21 cellular contexts compared by ENCODE assay signal in genomic region chr17:73027130-73027741, GRCh38.
DNase-seq lines count a peak whose midpoint lies in the region; ATAC-seq and TF ChIP-seq lines count a peak whose summit lies in the region.
"Had no signal": no experiment of that assay in that cellular context is flagged by ENCODE, and none has a peak within 500 bp of the region (broad histone marks: within the 10 kb centered on the region; RNA-seq: fewer than 3 reads in every experiment).

No MANE protein-coding gene starts in this region.

- ATAC-seq in HG03460 (IDR thresholded peaks at IDR 0.05; ENCODE audit: unreplicated experiment) = no peak
- ATAC-seq in stimulated activated naive B cell treated with anti-CD40 and anti-IgM and Interleukin-4, amounts not matched to agents 10 μg/mL and 1 μg/mL and 100 μg/mL, for 72 hours (replicated peaks) = no peak
- ATAC-seq in sciatic nerve = no peak
- ATAC-seq: activated CD4-positive, CD25-positive, alpha-beta regulatory T cell treated with anti-CD3 and anti-CD28 coated beads, Interleukin-2, amount 50 U/mL, for 24 hours; activated T-cell treated with anti-CD3 and anti-CD28 coated beads, Interleukin-2, amount 50 U/mL, for 4 hours; left lobe of liver; Panc1; stimulated activated naive CD8-positive, alpha-beta T cell treated with anti-CD3 and anti-CD28 coated beads, Interleukin-15, amount 100 ng/mL, for 72 hours had no signal

- H3K4me3 ChIP-seq in astrocyte of the spinal cord (ENCODE audit: low read depth, low read length) = no peak overlapping the region
- H3K4me3 ChIP-seq: right atrium auricular region, SJSA1, transverse colon had no signal

- peaks cover 46 to 75% of the 10 kb centered on the region in 2 donors for H3K36me3 Mint-ChIP-seq in stimulated activated naive B cell treated with anti-CD40 and anti-IgM and Interleukin-4, amounts not matched to agents 10 μg/mL and 1 μg/mL and 100 μg/mL, for 72 hours

- H3K27ac Mint-ChIP-seq in stimulated activated naive B cell treated with anti-CD40 and anti-IgM and Interleukin-4, amounts not matched to agents 10 μg/mL and 1 μg/mL and 100 μg/mL, for 72 hours = no peak overlapping the region
- H3K27ac Mint-ChIP-seq: activated naive CD4-positive, alpha-beta T cell treated with anti-CD3 and anti-CD28 coated beads, Interleukin-2, amount 50 U/mL, for 24 hours; stimulated activated naive CD8-positive, alpha-beta T cell treated with anti-CD3 and anti-CD28 coated beads, Interleukin-15, amount 100 ng/mL, for 72 hours; T-helper 2 cell treated with Interferon-gamma antibody and Interleukin-4, amounts not matched to agents 5 μg/mL and 100 μg/mL, for 36 hours had no signal

- TF ChIP-seq CTCF in astrocyte of the spinal cord (IDR thresholded peaks at IDR 0.05; ENCODE audit: low read depth, low read length) = no peak

- no peak overlapping the region for H3K4me3 Mint-ChIP-seq in stimulated activated naive B cell treated with anti-CD40 and anti-IgM and Interleukin-4, amounts not matched to agents 10 μg/mL and 1 μg/mL and 100 μg/mL, for 72 hours
- H3K4me3 Mint-ChIP-seq: activated naive CD4-positive, alpha-beta T cell treated with anti-CD3 and anti-CD28 coated beads, Interleukin-2, amount 50 U/mL, for 24 hours; activated T-cell treated with anti-CD3 and anti-CD28 coated beads, Interleukin-2, amount 50 U/mL, for 4 hours; stimulated activated naive CD8-positive, alpha-beta T cell treated with anti-CD3 and anti-CD28 coated beads, Interleukin-15, amount 100 ng/mL, for 72 hours; T-helper 2 cell treated with Interferon-gamma antibody and Interleukin-4, amounts not matched to agents 5 μg/mL and 100 μg/mL, for 36 hours had no signal

- H3K27me3 Mint-ChIP-seq in stimulated activated naive B cell treated with anti-CD40 and anti-IgM and Interleukin-4, amounts not matched to agents 10 μg/mL and 1 μg/mL and 100 μg/mL, for 72 hours = no peaks in the 10 kb centered on the region
- H3K27me3 Mint-ChIP-seq: activated naive CD4-positive, alpha-beta T cell treated with anti-CD3 and anti-CD28 coated beads, Interleukin-2, amount 50 U/mL, for 24 hours; stimulated activated naive CD8-positive, alpha-beta T cell treated with anti-CD3 and anti-CD28 coated beads, Interleukin-15, amount 100 ng/mL, for 72 hours had no signal

- peaks cover 15 to 17% of the 10 kb centered on the region in 2 donors for H3K4me1 Mint-ChIP-seq in stimulated activated naive B cell treated with anti-CD40 and anti-IgM and Interleukin-4, amounts not matched to agents 10 μg/mL and 1 μg/mL and 100 μg/mL, for 72 hours
- H3K4me1 Mint-ChIP-seq: activated naive CD4-positive, alpha-beta T cell treated with anti-CD3 and anti-CD28 coated beads, Interleukin-2, amount 50 U/mL, for 24 hours; stimulated activated naive CD8-positive, alpha-beta T cell treated with anti-CD3 and anti-CD28 coated beads, Interleukin-15, amount 100 ng/mL, for 72 hours had no signal

- in situ Hi-C loops in astrocyte of the spinal cord (cut with HindIII; ENCODE audit: low sequenced_read_pairs) = no loop called here

- intact Hi-C loops in sciatic nerve (cut with DNase I) = no loop called here

- DNase-seq in NCI-H1694 treated with DMSO at 0.1 percent for 48 hours (lab: John Stamatoyannopoulos, UW) (peak; percentile 17), NCI-H1694 (lab: John Stamatoyannopoulos, UW) (no peak), astrocyte of the spinal cord (ENCODE audit: low read depth, low spot score) (peak; percentile 43), left kidney (ENCODE audit: low read depth, low spot score) (peak; percentile 6), sciatic nerve (ENCODE audit: low spot score) (no peak), NK-92 (lab: John Stamatoyannopoulos, UW; ENCODE audit: unreplicated experiment) (no peak)
- no peak for DNase-seq in stimulated activated naive B cell treated with anti-CD40 and anti-IgM and Interleukin-4, amounts not matched to agents 10 μg/mL and 1 μg/mL and 100 μg/mL, for 72 hours
- DNase-seq: activated T-cell treated with anti-CD3 and anti-CD28 coated beads, Interleukin-2, amount 50 U/mL, for 4 hours; DMS79 treated with DMSO at 0.1 percent for 48 hours; MM.1S; NCI-H226; stimulated activated naive CD8-positive, alpha-beta T cell treated with anti-CD3 and anti-CD28 coated beads, Interleukin-15, amount 100 ng/mL, for 72 hours; transverse colon had no signal

- H3K9me3 Mint-ChIP-seq in stimulated activated naive B cell treated with anti-CD40 and anti-IgM and Interleukin-4, amounts not matched to agents 10 μg/mL and 1 μg/mL and 100 μg/mL, for 72 hours = no peaks in the 10 kb centered on the region
- H3K9me3 Mint-ChIP-seq: activated naive CD4-positive, alpha-beta T cell treated with anti-CD3 and anti-CD28 coated beads, Interleukin-2, amount 50 U/mL, for 24 hours; activated T-cell treated with anti-CD3 and anti-CD28 coated beads, Interleukin-2, amount 50 U/mL, for 4 hours had no signal

Comparison
In these comparisons a context has a peak if more than half of its experiments do, and no peak if none do; other contexts are left out.
1. DNase-seq: peak in NCI-H1694 treated with DMSO at 0.1 percent for 48 hours (single experiment), astrocyte of the spinal cord (single experiment) and left kidney (single experiment); none in NCI-H1694 (single experiment), stimulated activated naive B cell treated with anti-CD40 and anti-IgM and Interleukin-4, amounts not matched to agents 10 μg/mL and 1 μg/mL and 100 μg/mL, for 72 hours (single experiment), sciatic nerve (single experiment) and NK-92 (single experiment).